Comparison of ENCODE assay signal across 1 cellular context in the genomic region with DNA sequence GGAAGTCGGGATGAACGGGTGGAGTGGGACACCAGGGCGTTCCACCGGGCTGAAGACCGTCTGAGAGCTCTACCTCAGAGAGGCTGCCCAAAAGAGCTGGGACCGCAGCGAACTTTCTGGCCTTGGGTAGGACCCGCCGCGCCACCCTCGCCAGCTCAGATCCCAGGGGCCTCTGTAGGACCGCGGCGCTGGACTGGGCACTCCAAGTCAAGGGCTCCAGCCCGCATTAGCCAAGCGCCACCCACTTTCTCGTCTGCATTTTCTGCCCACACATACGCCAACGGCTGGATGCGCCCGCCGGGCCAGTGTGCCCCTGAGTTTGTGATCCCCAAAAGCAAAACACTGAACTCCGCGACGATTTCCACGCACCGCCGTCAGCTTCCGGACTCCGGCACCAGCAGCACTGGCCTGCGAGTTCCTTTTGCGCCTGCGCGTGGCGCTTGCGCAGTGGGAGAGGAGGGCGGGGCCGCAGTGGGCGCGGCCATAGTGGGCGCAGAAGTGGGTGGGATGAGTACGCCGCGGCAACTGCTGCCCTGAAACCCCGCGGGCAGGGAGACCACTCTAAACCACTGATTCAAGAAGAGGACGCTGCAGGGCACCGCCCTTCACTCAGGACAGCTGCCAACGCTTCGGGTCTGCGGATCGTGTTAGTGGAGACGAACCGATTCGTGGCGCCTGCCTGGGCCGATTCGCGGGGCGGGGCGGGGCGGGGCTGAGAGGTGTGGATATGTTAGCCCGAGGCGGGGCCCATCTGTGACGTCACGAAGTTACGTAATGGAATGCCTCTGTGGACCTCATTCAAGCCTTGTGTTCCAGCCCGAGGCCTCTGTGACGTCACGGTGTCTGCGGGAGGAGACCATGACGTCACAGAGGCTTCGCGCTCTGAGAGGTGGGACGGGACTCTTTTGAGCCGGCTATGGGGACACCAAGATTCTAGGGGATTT.
A peak's percentile ranks its signal among the peaks of the same experiment; 100 is the strongest.
TF ChIP-seq lines count a peak whose summit lies in the region.

No MANE protein-coding gene starts in this region.

TF ChIP-seq in HepG2, 621 proteins besides CTCF, POLR2A, EP300 and RAD21 (continued from another document and continues in another):
- TF ChIP-seq, protein P1, sequence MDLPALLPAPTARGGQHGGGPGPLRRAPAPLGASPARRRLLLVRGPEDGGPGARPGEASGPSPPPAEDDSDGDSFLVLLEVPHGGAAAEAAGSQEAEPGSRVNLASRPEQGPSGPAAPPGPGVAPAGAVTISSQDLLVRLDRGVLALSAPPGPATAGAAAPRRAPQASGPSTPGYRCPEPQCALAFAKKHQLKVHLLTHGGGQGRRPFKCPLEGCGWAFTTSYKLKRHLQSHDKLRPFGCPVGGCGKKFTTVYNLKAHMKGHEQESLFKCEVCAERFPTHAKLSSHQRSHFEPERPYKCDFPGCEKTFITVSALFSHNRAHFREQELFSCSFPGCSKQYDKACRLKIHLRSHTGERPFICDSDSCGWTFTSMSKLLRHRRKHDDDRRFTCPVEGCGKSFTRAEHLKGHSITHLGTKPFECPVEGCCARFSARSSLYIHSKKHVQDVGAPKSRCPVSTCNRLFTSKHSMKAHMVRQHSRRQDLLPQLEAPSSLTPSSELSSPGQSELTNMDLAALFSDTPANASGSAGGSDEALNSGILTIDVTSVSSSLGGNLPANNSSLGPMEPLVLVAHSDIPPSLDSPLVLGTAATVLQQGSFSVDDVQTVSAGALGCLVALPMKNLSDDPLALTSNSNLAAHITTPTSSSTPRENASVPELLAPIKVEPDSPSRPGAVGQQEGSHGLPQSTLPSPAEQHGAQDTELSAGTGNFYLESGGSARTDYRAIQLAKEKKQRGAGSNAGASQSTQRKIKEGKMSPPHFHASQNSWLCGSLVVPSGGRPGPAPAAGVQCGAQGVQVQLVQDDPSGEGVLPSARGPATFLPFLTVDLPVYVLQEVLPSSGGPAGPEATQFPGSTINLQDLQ (CRISPR knock-in tag; IDR thresholded peaks at IDR 0.05) = 0 out of 2 replicates have a peak, but pooled peaks have one; percentile 74
- TF ChIP-seq FOSL1 (CRISPR knock-in tag; IDR thresholded peaks at IDR 0.05; ENCODE audit: borderline replicate concordance) = 0 out of 2 replicates have a peak, but pooled peaks have one; percentile 8
- TF ChIP-seq, protein P2, sequence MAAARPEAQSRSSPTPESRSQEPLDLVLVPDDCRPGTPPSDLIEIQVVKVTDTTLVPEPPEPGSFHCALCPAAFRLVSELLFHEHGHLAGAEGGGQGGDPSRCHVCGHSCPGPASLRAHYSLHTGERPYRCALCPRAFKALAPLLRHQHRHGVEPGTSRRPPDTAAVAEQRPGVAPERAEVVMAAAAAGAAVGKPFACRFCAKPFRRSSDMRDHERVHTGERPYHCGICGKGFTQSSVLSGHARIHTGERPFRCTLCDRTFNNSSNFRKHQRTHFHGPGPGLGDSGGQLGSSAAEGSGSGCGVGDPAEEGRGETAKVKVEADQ (CRISPR knock-in tag; IDR thresholded peaks at IDR 0.05; ENCODE audit: borderline replicate concordance) = peak; percentile 55; the same call in 1 of the 2 replicates
- TF ChIP-seq, protein P3, sequence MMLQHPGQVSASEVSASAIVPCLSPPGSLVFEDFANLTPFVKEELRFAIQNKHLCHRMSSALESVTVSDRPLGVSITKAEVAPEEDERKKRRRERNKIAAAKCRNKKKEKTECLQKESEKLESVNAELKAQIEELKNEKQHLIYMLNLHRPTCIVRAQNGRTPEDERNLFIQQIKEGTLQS (CRISPR knock-in tag; IDR thresholded peaks at IDR 0.05) = peak; percentile 18
- TF ChIP-seq MTA1 (CRISPR knock-in tag; IDR thresholded peaks at IDR 0.05; ENCODE audit: borderline replicate concordance) = no peak
- TF ChIP-seq, protein P4, sequence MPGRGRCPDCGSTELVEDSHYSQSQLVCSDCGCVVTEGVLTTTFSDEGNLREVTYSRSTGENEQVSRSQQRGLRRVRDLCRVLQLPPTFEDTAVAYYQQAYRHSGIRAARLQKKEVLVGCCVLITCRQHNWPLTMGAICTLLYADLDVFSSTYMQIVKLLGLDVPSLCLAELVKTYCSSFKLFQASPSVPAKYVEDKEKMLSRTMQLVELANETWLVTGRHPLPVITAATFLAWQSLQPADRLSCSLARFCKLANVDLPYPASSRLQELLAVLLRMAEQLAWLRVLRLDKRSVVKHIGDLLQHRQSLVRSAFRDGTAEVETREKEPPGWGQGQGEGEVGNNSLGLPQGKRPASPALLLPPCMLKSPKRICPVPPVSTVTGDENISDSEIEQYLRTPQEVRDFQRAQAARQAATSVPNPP (CRISPR knock-in tag; IDR thresholded peaks at IDR 0.05) = peak; percentile 88
- TF ChIP-seq ATF7-NPFF (CRISPR knock-in tag; IDR thresholded peaks at IDR 0.05; ENCODE audit: low read depth) = peak; percentile 97
- TF ChIP-seq KDM5A (IDR thresholded peaks at IDR 0.05; ENCODE audit: borderline replicate concordance, low read length) = peak; percentile 92; the same call in 1 of the 2 replicates
- peak; percentile 71; the same call in 1 of the 2 replicates for TF ChIP-seq ZNF253 (CRISPR knock-in tag; IDR thresholded peaks at IDR 0.05; ENCODE audit: borderline replicate concordance)
- TF ChIP-seq IRF2 (CRISPR knock-in tag; IDR thresholded peaks at IDR 0.05) = peak; percentile 88
- 0 out of 2 replicates have a peak, but pooled peaks have one; percentile 8 for TF ChIP-seq SRF (IDR thresholded peaks at IDR 0.05; ENCODE audit: low read depth, low read length)
- TF ChIP-seq NCOA2 (CRISPR knock-in tag; IDR thresholded peaks at IDR 0.05) = peak; percentile 51
- TF ChIP-seq, protein P5, sequence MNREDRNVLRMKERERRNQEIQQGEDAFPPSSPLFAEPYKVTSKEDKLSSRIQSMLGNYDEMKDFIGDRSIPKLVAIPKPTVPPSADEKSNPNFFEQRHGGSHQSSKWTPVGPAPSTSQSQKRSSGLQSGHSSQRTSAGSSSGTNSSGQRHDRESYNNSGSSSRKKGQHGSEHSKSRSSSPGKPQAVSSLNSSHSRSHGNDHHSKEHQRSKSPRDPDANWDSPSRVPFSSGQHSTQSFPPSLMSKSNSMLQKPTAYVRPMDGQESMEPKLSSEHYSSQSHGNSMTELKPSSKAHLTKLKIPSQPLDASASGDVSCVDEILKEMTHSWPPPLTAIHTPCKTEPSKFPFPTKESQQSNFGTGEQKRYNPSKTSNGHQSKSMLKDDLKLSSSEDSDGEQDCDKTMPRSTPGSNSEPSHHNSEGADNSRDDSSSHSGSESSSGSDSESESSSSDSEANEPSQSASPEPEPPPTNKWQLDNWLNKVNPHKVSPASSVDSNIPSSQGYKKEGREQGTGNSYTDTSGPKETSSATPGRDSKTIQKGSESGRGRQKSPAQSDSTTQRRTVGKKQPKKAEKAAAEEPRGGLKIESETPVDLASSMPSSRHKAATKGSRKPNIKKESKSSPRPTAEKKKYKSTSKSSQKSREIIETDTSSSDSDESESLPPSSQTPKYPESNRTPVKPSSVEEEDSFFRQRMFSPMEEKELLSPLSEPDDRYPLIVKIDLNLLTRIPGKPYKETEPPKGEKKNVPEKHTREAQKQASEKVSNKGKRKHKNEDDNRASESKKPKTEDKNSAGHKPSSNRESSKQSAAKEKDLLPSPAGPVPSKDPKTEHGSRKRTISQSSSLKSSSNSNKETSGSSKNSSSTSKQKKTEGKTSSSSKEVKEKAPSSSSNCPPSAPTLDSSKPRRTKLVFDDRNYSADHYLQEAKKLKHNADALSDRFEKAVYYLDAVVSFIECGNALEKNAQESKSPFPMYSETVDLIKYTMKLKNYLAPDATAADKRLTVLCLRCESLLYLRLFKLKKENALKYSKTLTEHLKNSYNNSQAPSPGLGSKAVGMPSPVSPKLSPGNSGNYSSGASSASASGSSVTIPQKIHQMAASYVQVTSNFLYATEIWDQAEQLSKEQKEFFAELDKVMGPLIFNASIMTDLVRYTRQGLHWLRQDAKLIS (CRISPR knock-in tag; IDR thresholded peaks at IDR 0.05) = no peak
- TF ChIP-seq, protein P6, sequence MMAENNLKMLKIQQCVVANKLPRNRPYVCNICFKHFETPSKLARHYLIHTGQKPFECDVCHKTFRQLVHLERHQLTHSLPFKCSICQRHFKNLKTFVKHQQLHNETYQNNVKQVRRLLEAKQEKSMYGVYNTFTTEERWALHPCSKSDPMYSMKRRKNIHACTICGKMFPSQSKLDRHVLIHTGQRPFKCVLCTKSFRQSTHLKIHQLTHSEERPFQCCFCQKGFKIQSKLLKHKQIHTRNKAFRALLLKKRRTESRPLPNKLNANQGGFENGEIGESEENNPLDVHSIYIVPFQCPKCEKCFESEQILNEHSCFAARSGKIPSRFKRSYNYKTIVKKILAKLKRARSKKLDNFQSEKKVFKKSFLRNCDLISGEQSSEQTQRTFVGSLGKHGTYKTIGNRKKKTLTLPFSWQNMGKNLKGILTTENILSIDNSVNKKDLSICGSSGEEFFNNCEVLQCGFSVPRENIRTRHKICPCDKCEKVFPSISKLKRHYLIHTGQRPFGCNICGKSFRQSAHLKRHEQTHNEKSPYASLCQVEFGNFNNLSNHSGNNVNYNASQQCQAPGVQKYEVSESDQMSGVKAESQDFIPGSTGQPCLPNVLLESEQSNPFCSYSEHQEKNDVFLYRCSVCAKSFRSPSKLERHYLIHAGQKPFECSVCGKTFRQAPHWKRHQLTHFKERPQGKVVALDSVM (CRISPR knock-in tag; IDR thresholded peaks at IDR 0.05) = peak; percentile 49
- no peak for TF ChIP-seq MBD4 (IDR thresholded peaks at IDR 0.05; ENCODE audit: borderline replicate concordance, low read length)
- TF ChIP-seq, protein P7, sequence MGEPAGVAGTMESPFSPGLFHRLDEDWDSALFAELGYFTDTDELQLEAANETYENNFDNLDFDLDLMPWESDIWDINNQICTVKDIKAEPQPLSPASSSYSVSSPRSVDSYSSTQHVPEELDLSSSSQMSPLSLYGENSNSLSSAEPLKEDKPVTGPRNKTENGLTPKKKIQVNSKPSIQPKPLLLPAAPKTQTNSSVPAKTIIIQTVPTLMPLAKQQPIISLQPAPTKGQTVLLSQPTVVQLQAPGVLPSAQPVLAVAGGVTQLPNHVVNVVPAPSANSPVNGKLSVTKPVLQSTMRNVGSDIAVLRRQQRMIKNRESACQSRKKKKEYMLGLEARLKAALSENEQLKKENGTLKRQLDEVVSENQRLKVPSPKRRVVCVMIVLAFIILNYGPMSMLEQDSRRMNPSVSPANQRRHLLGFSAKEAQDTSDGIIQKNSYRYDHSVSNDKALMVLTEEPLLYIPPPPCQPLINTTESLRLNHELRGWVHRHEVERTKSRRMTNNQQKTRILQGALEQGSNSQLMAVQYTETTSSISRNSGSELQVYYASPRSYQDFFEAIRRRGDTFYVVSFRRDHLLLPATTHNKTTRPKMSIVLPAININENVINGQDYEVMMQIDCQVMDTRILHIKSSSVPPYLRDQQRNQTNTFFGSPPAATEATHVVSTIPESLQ (CRISPR knock-in tag; conservative IDR thresholded peaks at IDR 0.05) = peak; percentile 79; the same call in 1 of the 2 replicates
- TF ChIP-seq NONO (IDR thresholded peaks at IDR 0.05) = no peak
- peak; percentile 82 for TF ChIP-seq NONO (CRISPR knock-in tag; conservative IDR thresholded peaks at IDR 0.05)
- TF ChIP-seq ZBTB7A (CRISPR knock-in tag; IDR thresholded peaks at IDR 0.05) = peak; percentile 55
- TF ChIP-seq, protein P8, sequence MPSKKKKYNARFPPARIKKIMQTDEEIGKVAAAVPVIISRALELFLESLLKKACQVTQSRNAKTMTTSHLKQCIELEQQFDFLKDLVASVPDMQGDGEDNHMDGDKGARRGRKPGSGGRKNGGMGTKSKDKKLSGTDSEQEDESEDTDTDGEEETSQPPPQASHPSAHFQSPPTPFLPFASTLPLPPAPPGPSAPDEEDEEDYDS (CRISPR knock-in tag; IDR thresholded peaks at IDR 0.05) = peak; percentile 82
- peak; percentile 76; the same call in 1 of the 2 replicates for TF ChIP-seq CCDC6 (CRISPR knock-in tag; IDR thresholded peaks at IDR 0.05)
- TF ChIP-seq SMAD9 (CRISPR knock-in tag; IDR thresholded peaks at IDR 0.05) = no peak
- peak; percentile 67; the same call in 1 of the 2 replicates for TF ChIP-seq ZNF557 (CRISPR knock-in tag; IDR thresholded peaks at IDR 0.05)
- TF ChIP-seq ZNF674 (CRISPR knock-in tag; IDR thresholded peaks at IDR 0.05; ENCODE audit: low read depth) = no peak; the same call in 1 of the 2 replicates
- TF ChIP-seq ZFP36L2 (CRISPR knock-in tag; IDR thresholded peaks at IDR 0.05) = no peak
- peak; percentile 69 for TF ChIP-seq XRCC5 (optimal IDR thresholded peaks at IDR 0.05; ENCODE audit: low read length)
- TF ChIP-seq, protein P9, sequence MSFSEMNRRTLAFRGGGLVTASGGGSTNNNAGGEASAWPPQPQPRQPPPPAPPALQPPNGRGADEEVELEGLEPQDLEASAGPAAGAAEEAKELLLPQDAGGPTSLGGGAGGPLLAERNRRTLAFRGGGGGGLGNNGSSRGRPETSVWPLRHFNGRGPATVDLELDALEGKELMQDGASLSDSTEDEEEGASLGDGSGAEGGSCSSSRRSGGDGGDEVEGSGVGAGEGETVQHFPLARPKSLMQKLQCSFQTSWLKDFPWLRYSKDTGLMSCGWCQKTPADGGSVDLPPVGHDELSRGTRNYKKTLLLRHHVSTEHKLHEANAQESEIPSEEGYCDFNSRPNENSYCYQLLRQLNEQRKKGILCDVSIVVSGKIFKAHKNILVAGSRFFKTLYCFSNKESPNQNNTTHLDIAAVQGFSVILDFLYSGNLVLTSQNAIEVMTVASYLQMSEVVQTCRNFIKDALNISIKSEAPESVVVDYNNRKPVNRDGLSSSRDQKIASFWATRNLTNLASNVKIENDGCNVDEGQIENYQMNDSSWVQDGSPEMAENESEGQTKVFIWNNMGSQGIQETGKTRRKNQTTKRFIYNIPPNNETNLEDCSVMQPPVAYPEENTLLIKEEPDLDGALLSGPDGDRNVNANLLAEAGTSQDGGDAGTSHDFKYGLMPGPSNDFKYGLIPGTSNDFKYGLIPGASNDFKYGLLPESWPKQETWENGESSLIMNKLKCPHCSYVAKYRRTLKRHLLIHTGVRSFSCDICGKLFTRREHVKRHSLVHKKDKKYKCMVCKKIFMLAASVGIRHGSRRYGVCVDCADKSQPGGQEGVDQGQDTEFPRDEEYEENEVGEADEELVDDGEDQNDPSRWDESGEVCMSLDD (CRISPR knock-in tag; IDR thresholded peaks at IDR 0.05; ENCODE audit: borderline replicate concordance) = peak; percentile 88
- 0 out of 2 replicates have a peak, but pooled peaks have one; percentile 71 for TF ChIP-seq ZNF839 (CRISPR knock-in tag; IDR thresholded peaks at IDR 0.05; ENCODE audit: borderline replicate concordance)
- peak; percentile 98 for TF ChIP-seq ATF1 (CRISPR knock-in tag; IDR thresholded peaks at IDR 0.05)
- TF ChIP-seq, protein P10, sequence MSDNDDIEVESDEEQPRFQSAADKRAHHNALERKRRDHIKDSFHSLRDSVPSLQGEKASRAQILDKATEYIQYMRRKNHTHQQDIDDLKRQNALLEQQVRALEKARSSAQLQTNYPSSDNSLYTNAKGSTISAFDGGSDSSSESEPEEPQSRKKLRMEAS (IDR thresholded peaks at IDR 0.05) = peak; percentile 76
- peak; percentile 96 for TF ChIP-seq ZNF543 (CRISPR knock-in tag; IDR thresholded peaks at IDR 0.05)
- TF ChIP-seq, protein P11, sequence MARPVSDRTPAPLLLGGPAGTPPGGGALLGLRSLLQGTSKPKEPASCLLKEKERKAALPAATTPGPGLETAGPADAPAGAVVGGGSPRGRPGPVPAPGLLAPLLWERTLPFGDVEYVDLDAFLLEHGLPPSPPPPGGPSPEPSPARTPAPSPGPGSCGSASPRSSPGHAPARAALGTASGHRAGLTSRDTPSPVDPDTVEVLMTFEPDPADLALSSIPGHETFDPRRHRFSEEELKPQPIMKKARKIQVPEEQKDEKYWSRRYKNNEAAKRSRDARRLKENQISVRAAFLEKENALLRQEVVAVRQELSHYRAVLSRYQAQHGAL (CRISPR knock-in tag; IDR thresholded peaks at IDR 0.05; ENCODE audit: not compliant biosample characterization) = peak; percentile 42
- TF ChIP-seq SIN3A (IDR thresholded peaks at IDR 0.05; ENCODE audit: borderline replicate concordance, low read depth, low read length) = peak; percentile 84; the same call in 1 of the 2 replicates
- TF ChIP-seq TBX2 (CRISPR knock-in tag; IDR thresholded peaks at IDR 0.05; ENCODE audit: borderline replicate concordance) = peak; percentile 61
- no peak for TF ChIP-seq ZSCAN12 (CRISPR knock-in tag; IDR thresholded peaks at IDR 0.05)
- peak; percentile 90 for TF ChIP-seq ARHGAP35 (CRISPR knock-in tag; IDR thresholded peaks at IDR 0.05; ENCODE audit: borderline replicate concordance)
- 0 out of 2 replicates have a peak, but pooled peaks have one; percentile 29 for TF ChIP-seq FOXK2 (IDR thresholded peaks at IDR 0.05)
- no peak for TF ChIP-seq ZNF878 (CRISPR knock-in tag; IDR thresholded peaks at IDR 0.05)
- TF ChIP-seq SIN3B (IDR thresholded peaks at IDR 0.05; ENCODE audit: low read length) = no peak
